Comparison of ENCODE assay signal across 16 cellular contexts in the genomic region with DNA sequence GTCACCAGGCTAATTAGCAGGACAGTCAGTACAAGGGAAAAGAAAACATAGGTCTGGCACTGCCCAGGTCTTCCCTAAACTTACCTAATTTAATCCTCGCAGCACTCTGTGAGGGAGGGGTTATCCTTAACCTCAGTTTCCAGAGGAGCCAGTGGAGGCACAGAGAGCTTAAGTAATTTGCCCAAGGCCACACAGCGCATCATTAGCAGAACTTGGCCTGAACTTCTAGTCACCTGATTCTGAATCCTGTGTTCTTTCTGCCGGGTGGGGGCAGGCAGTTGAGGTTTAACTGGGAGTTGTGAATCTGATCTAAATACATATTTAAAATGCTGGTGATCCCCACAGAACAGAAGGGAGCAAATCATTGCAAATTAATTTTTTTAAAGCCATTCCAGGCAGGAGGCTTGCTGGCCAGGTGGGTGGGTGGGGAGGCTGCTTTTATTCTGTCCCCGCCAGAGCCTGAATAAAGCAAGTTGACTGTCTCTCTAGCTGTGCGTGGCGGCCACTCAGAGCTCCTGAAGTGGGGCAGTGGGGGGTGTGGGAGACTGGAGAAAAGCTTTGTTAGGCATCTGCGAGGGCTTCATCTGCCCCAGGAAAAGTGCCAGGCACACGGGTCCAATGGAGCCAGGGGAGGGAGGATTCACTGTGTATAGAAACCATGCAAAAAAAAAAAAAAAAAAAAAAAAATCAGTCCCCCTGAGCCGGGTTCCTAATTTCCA.
A peak's percentile ranks its signal among the peaks of the same experiment; 100 is the strongest.
DNase-seq lines count a peak whose midpoint lies in the region; ATAC-seq, FAIRE-seq and TF ChIP-seq lines count a peak whose summit lies in the region.
"Had no signal": no experiment of that assay in that cellular context is flagged by ENCODE, and none has a peak within 500 bp of the region (broad histone marks: within the 10 kb centered on the region; RNA-seq: fewer than 3 reads in every experiment).

No MANE protein-coding gene starts in this region.

- H3K4me3 ChIP-seq in A673 (ENCODE audit: low read depth, low read length, poor library complexity, severe bottlenecking) (no peak overlapping the region), HFF-Myc (replicated peaks; ENCODE audit: low read depth, low read length) (peak overlapping the region; percentile 10; the same call in 1 of the 2 replicates), H1 (ENCODE audit: extremely low read depth in 1 of 4, insufficient read depth in 2 of 4, low read depth in 3 of 4, low read length in 4 of 4) (peak overlapping the region in 3 of 4 experiments; percentile 13 to 78 (median 42); a peak in 5 of 8 replicates), neuron (ENCODE audit: low read length) (peak overlapping the region; percentile 29)
- H3K4me3 ChIP-seq: Peyer's patch had no signal

- H4K91ac ChIP-seq in H1 (replicated peaks; ENCODE audit: insufficient read length, low read length) = no peak overlapping the region

- H3K23ac ChIP-seq in H1 (ENCODE audit: insufficient read length) = no peak overlapping the region

- peaks cover 55% of the 10 kb centered on the region for H3K27me3 Mint-ChIP-seq in HFFc6 (ENCODE audit: insufficient read depth)

- peaks cover 12% of the 10 kb centered on the region; the same call in 1 of the 2 replicates for H3K23me2 ChIP-seq in H1 (ENCODE audit: low read depth, low read length)

- H3K27ac Mint-ChIP-seq in HFFc6 = no peak overlapping the region
- H3K27ac Mint-ChIP-seq: memory B cell, T-helper 17 cell had no signal

- H3K79me1 ChIP-seq in H1 (ENCODE audit: low read depth, low read length) = peaks cover 5% of the 10 kb centered on the region; the same call in 1 of the 2 replicates

- CTCF ChIA-PET in A673 (lab: Charles Lee) (interaction anchor here (0.8 kb wide), 1 partner anchor 69 kb away, joined by 3 read pairs; no protein-coding TSS in a partner anchor), H1 (lab: Charles Lee; ENCODE audit: partially characterized antibody) (interaction anchor here (1.0 to 3.2 kb wide), 8 partner anchors 10 to 78 kb away, joined by 3 to 10 read pairs (median 6); partner anchors contain the start of gene NFAM1)

- H3K36me3 Mint-ChIP-seq in HFFc6 (ENCODE audit: low read depth) = no peaks in the 10 kb centered on the region

- H2BK20ac ChIP-seq in H1 (ENCODE audit: low read length) = 0 out of 2 replicates have a peak overlapping the region, but pooled peaks have one; percentile 3

- peak overlapping the region; percentile 69 to 97 for H3K4me2 ChIP-seq in H1 (ENCODE audit: insufficient read depth in 1 of 2, low read depth in 2 of 2, low read length in 2 of 2)

- no peak overlapping the region for H2AK5ac ChIP-seq in H1 (ENCODE audit: low read depth, low read length)

- no peak overlapping the region for H3K9ac ChIP-seq in H1 (replicated peaks in 1 of 4; ENCODE audit: extremely low read depth in 1 of 4, low read depth in 3 of 4, low read length in 3 of 4)
- H3K9ac ChIP-seq: parathyroid adenoma had no signal

- no TSS peak for BruUV-seq in A673 (replicated peaks; lab: Mats Ljungman, UMichigan)

- no peak for ATAC-seq in HG02884 (IDR thresholded peaks at IDR 0.05; ENCODE audit: unreplicated experiment)
- ATAC-seq: T-helper 17 cell had no signal

- H2BK15ac ChIP-seq in H1 (ENCODE audit: low read length) = no peak overlapping the region

- H2AFZ ChIP-seq in H1 (ENCODE audit: low read length) (no peak overlapping the region), neuron (ENCODE audit: low read depth, low read length) (no peak overlapping the region)

- no peak for DNase-seq in A673 (ENCODE audit: low spot score)
- no peak for DNase-seq in HFF-Myc (ENCODE audit: extremely low read depth, low read depth)
- DNase-seq in H1 (ENCODE audit: low read depth in 1 of 2, low spot score in 2 of 2) = no peak
- no peak for DNase-seq in HFFc6
- DNase-seq in stimulated activated naive CD4-positive, alpha-beta T cell (lab: John Stamatoyannopoulos, UW) = no peak
- DNase-seq in NCI-H1694 (lab: John Stamatoyannopoulos, UW) = no peak
- DNase-seq: activated CD4-positive, alpha-beta T cell treated with anti-CD3 and anti-CD28 coated beads for 48 hours; activated T-cell treated with anti-CD3 and anti-CD28 coated beads, Interleukin-2, amount 50 U/mL, for 1 hour; NCI-H187; Peyer's patch; T-helper 17 cell had no signal

- no peak overlapping the region for H3K4me3 Mint-ChIP-seq in HFFc6
- H3K4me3 Mint-ChIP-seq: memory B cell had no signal

- 62% methylated on average over 8 of the region's 9 CpGs; no CpG with 5 or more reads in 1 of the 2 experiments for WGBS in H1 (ENCODE audit: extremely low coverage in 1 of 2, insufficient coverage in 1 of 2, insufficient read length in 1 of 2, insufficient replicate concordance in 2 of 2, low coverage in 1 of 2, low lambda C conversion rate in 2 of 2, missing lambda C conversion rate in 1 of 2), 2 experiments

- peaks cover 5 to 41% of the 10 kb centered on the region in 2 experiments; a peak in 3 of 4 replicates for H3K79me2 ChIP-seq in H1 (ENCODE audit: control insufficient read depth in 1 of 2, insufficient read depth in 2 of 2, low read length in 2 of 2)
- H3K79me2 ChIP-seq: parathyroid adenoma had no signal

- TF ChIP-seq RAD21 in H1 (IDR thresholded peaks at IDR 0.05 in 1 of 2, conservative IDR thresholded peaks at IDR 0.05 in 1 of 2; ENCODE audit: low read depth in 2 of 2, low read length in 2 of 2) = no peak

- POLR2A ChIA-PET in A673 (lab: Charles Lee; ENCODE audit: low non-redundant PET) (no interaction called here), H1 (lab: Charles Lee; ENCODE audit: partially characterized antibody) (interaction anchor here (0.5 to 2.6 kb wide), 7 partner anchors 11 to 606 kb away, joined by 3 to 6 read pairs (median 3); partner anchors contain the start of gene NFAM1)

- H4K20me1 ChIP-seq in H1 (replicated peaks in 1 of 2; ENCODE audit: control insufficient read depth in 1 of 2, insufficient read depth in 2 of 2, low read length in 2 of 2) = peaks cover 10 to 21% of the 10 kb centered on the region in 2 experiments

- peak overlapping the region; percentile 88 for H3K27ac ChIP-seq in A673 (ENCODE audit: low read depth, low read length, poor library complexity, severe bottlenecking)
- no peak overlapping the region for H3K27ac ChIP-seq in H1 (ENCODE audit: low read depth, low read length)
- H3K27ac ChIP-seq: parathyroid adenoma had no signal

- H3K56ac ChIP-seq in H1 (replicated peaks; ENCODE audit: insufficient read length, low read depth, low read length) = no peak overlapping the region

- H4K8ac ChIP-seq in H1 (ENCODE audit: extremely low read depth, insufficient read depth, low read length) = no peak overlapping the region; the same call in 1 of the 2 replicates

- H4K5ac ChIP-seq in H1 (ENCODE audit: insufficient read length, low read depth, low read length) = no peak overlapping the region

- peak overlapping the region; percentile 60; the same call in 1 of the 2 replicates for H2BK12ac ChIP-seq in H1 (ENCODE audit: low read depth, low read length)

- H3K27me3 ChIP-seq in A673 (replicated peaks; ENCODE audit: insufficient read depth, low read depth, low read length, poor library complexity) (peaks cover 5% of the 10 kb centered on the region), H1 (replicated peaks in 1 of 4; ENCODE audit: control insufficient read depth in 3 of 4, extremely low read depth in 1 of 4, insufficient read depth in 3 of 4, low read length in 3 of 4) (peaks cover 0 to 2% (median 0%) of the 10 kb centered on the region in 4 experiments; a peak in 2 of 7 replicates), neuron (ENCODE audit: insufficient read depth, low read length) (no peaks in the 10 kb centered on the region)

- H2BK120ac ChIP-seq in H1 (replicated peaks; ENCODE audit: low read depth, low read length) = no peak overlapping the region

- H3K4ac ChIP-seq in H1 (replicated peaks; ENCODE audit: insufficient read length, low read depth, low read length) = no peak overlapping the region

- peaks cover 40% of the 10 kb centered on the region for H3K4me1 ChIP-seq in A673 (ENCODE audit: insufficient read depth, low read length, poor library complexity, severe bottlenecking)
- H3K4me1 ChIP-seq in H1 (replicated peaks in 1 of 4; ENCODE audit: control insufficient read depth in 3 of 4, insufficient read depth in 4 of 4, low read length in 3 of 4) = peaks cover 21 to 44% (median 27%) of the 10 kb centered on the region in 4 experiments
- H3K4me1 ChIP-seq in neuron (ENCODE audit: insufficient read depth, low read length) = peaks cover 52% of the 10 kb centered on the region

- intact Hi-C loops in A673 (cut with micrococcal nuclease; ENCODE audit: unreplicated experiment) = loop anchor here (5.0 kb wide), 2 partner anchors 71 to 94 kb away; partner anchors contain the start of gene TCF20

- H2BK5ac ChIP-seq in H1 (ENCODE audit: low read depth, low read length) = peak overlapping the region; percentile 26; the same call in 1 of the 2 replicates

- no peak overlapping the region for H3K14ac ChIP-seq in H1 (ENCODE audit: insufficient read length)

- H3K36me3 ChIP-seq in A673 (ENCODE audit: insufficient read depth, low read length, poor library complexity, severe bottlenecking) (no peaks in the 10 kb centered on the region), H1 (ENCODE audit: control insufficient read depth in 2 of 4, insufficient read depth in 4 of 4, low read length in 3 of 4) (peaks cover 0 to 4% (median 2%) of the 10 kb centered on the region in 4 experiments; a peak in 1 of 8 replicates), neuron (ENCODE audit: insufficient read depth, low read length) (no peaks in the 10 kb centered on the region)
- H3K36me3 ChIP-seq: Peyer's patch had no signal

- TF ChIP-seq POLR2A in H1 (IDR thresholded peaks at IDR 0.05; ENCODE audit: control extremely low read depth in 1 of 2, low read depth in 2 of 2, low read length in 2 of 2) = no peak

- H3K4me1 Mint-ChIP-seq in HFFc6 (ENCODE audit: low read depth) = peaks cover 6% of the 10 kb centered on the region; the same call in 1 of the 2 replicates

- H3K9me3 Mint-ChIP-seq in HFFc6 = no peaks in the 10 kb centered on the region
- H3K9me3 Mint-ChIP-seq: memory B cell had no signal

- H3K9me3 ChIP-seq in A673 (ENCODE audit: low read depth, low read length, poor library complexity, severe bottlenecking) = no peaks in the 10 kb centered on the region
- no peaks in the 10 kb centered on the region for H3K9me3 ChIP-seq in H1 (ENCODE audit: insufficient read depth in 2 of 2, low read depth in 1 of 2, low read length in 1 of 2)
- H3K9me3 ChIP-seq in neuron (ENCODE audit: low read length) = no peaks in the 10 kb centered on the region
- H3K9me3 ChIP-seq: Peyer's patch had no signal

- no peak for FAIRE-seq in H1 (lab: Jason Lieb, UNC)
- FAIRE-seq: urothelium cell line had no signal

- TF ChIP-seq CTCF in A673 (conservative IDR thresholded peaks at IDR 0.05; ENCODE audit: low read depth, low read length) = no peak
- TF ChIP-seq CTCF in HFF-Myc (IDR thresholded peaks at IDR 0.05; ENCODE audit: low read depth, low read length, missing control alignments) = no peak
- TF ChIP-seq CTCF in H1 (IDR thresholded peaks at IDR 0.05; ENCODE audit: control extremely low read depth in 1 of 3, insufficient read depth in 1 of 3, low read depth in 1 of 3, low read length in 3 of 3) = no peak
- TF ChIP-seq CTCF in HFFc6 (IDR thresholded peaks at IDR 0.05) = no peak

- no peak for TF ChIP-seq EP300 in H1 (IDR thresholded peaks at IDR 0.05; ENCODE audit: borderline replicate concordance in 1 of 2, low read depth in 2 of 2, low read length in 2 of 2)

- H3K18ac ChIP-seq in H1 (ENCODE audit: extremely low read depth, low read length) = peak overlapping the region; percentile 21; the same call in 1 of the 2 replicates
